In the genomic region with DNA sequence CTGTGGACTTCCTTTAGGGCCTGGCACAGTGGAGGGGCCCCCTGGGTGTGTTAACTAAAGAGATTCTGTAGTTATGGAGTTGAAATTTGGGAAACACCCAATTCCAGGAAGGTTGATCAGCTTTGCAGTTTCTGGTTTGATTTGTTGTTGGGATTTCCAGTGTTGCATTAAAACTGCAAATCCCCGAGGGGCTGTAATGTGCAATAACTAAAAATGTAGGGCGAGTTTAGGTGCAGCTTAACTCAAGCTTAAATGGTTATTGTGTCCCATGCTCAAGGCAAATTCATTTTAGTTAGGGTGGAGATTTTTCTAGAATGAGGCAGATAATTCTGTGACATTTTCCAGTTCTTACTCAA, we compare ENCODE assay signal across 2 cellular contexts.
TF ChIP-seq lines count a peak whose summit lies in the region.

No MANE protein-coding gene starts in this region.

TF ChIP-seq in A549, 52 proteins besides CTCF, POLR2A, EP300 and RAD21 (continued from another document):
- TF ChIP-seq EHF (CRISPR knock-in tag; IDR thresholded peaks at IDR 0.05) (no peak), ELK1 (IDR thresholded peaks at IDR 0.05; ENCODE audit: low read depth, low read length) (no peak), ZC3H11A (IDR thresholded peaks at IDR 0.05) (no peak), ZFP36 (IDR thresholded peaks at IDR 0.05; ENCODE audit: borderline replicate concordance, partially characterized antibody) (no peak), HMGXB4 (CRISPR knock-in tag; IDR thresholded peaks at IDR 0.05; ENCODE audit: borderline replicate concordance) (no peak), MAZ (IDR thresholded peaks at IDR 0.05; ENCODE audit: borderline replicate concordance, low read depth, low read length) (no peak), SREBF2 (IDR thresholded peaks at IDR 0.05) (no peak)
- TF ChIP-seq, protein P1, sequence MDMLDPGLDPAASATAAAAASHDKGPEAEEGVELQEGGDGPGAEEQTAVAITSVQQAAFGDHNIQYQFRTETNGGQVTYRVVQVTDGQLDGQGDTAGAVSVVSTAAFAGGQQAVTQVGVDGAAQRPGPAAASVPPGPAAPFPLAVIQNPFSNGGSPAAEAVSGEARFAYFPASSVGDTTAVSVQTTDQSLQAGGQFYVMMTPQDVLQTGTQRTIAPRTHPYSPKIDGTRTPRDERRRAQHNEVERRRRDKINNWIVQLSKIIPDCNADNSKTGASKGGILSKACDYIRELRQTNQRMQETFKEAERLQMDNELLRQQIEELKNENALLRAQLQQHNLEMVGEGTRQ (IDR thresholded peaks at IDR 0.05): no peak

TF ChIP-seq in WTC11, 78 proteins besides CTCF, POLR2A, EP300 and RAD21:
- TF ChIP-seq, protein P2, sequence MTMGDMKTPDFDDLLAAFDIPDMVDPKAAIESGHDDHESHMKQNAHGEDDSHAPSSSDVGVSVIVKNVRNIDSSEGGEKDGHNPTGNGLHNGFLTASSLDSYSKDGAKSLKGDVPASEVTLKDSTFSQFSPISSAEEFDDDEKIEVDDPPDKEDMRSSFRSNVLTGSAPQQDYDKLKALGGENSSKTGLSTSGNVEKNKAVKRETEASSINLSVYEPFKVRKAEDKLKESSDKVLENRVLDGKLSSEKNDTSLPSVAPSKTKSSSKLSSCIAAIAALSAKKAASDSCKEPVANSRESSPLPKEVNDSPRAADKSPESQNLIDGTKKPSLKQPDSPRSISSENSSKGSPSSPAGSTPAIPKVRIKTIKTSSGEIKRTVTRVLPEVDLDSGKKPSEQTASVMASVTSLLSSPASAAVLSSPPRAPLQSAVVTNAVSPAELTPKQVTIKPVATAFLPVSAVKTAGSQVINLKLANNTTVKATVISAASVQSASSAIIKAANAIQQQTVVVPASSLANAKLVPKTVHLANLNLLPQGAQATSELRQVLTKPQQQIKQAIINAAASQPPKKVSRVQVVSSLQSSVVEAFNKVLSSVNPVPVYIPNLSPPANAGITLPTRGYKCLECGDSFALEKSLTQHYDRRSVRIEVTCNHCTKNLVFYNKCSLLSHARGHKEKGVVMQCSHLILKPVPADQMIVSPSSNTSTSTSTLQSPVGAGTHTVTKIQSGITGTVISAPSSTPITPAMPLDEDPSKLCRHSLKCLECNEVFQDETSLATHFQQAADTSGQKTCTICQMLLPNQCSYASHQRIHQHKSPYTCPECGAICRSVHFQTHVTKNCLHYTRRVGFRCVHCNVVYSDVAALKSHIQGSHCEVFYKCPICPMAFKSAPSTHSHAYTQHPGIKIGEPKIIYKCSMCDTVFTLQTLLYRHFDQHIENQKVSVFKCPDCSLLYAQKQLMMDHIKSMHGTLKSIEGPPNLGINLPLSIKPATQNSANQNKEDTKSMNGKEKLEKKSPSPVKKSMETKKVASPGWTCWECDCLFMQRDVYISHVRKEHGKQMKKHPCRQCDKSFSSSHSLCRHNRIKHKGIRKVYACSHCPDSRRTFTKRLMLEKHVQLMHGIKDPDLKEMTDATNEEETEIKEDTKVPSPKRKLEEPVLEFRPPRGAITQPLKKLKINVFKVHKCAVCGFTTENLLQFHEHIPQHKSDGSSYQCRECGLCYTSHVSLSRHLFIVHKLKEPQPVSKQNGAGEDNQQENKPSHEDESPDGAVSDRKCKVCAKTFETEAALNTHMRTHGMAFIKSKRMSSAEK (CRISPR knock-in tag; IDR thresholded peaks at IDR 0.05; ENCODE audit: borderline replicate concordance): no peak
- no peak for TF ChIP-seq ELF4 (CRISPR knock-in tag; IDR thresholded peaks at IDR 0.05; ENCODE audit: low read depth)
- TF ChIP-seq, protein P1 (CRISPR knock-in tag; IDR thresholded peaks at IDR 0.05): no peak
- no peak for TF ChIP-seq HMGXB4 (CRISPR knock-in tag; IDR thresholded peaks at IDR 0.05)
- TF ChIP-seq ATF2 (CRISPR knock-in tag; IDR thresholded peaks at IDR 0.05; ENCODE audit: borderline replicate concordance, low read depth): no peak
- no peak for TF ChIP-seq JAZF1 (CRISPR knock-in tag; IDR thresholded peaks at IDR 0.05)
- TF ChIP-seq FOXJ3 (CRISPR knock-in tag; IDR thresholded peaks at IDR 0.05; ENCODE audit: borderline replicate concordance): no peak
- no peak for TF ChIP-seq AFF4 (CRISPR knock-in tag; IDR thresholded peaks at IDR 0.05; ENCODE audit: borderline replicate concordance)
- no peak for TF ChIP-seq SMAD4 (CRISPR knock-in tag; IDR thresholded peaks at IDR 0.05)
- TF ChIP-seq RELA (CRISPR knock-in tag; IDR thresholded peaks at IDR 0.05; ENCODE audit: borderline replicate concordance): no peak
- TF ChIP-seq PRRX2 (CRISPR knock-in tag; IDR thresholded peaks at IDR 0.05): no peak
- TF ChIP-seq GRHL2 (CRISPR knock-in tag; IDR thresholded peaks at IDR 0.05; ENCODE audit: insufficient replicate concordance, severe bottlenecking): no peak
- no peak for TF ChIP-seq GTF2I (CRISPR knock-in tag; conservative IDR thresholded peaks at IDR 0.05)
- no peak for TF ChIP-seq ZMAT4 (CRISPR knock-in tag; IDR thresholded peaks at IDR 0.05)
